ENCODE assay signal across 8 cellular contexts in the genomic region with DNA sequence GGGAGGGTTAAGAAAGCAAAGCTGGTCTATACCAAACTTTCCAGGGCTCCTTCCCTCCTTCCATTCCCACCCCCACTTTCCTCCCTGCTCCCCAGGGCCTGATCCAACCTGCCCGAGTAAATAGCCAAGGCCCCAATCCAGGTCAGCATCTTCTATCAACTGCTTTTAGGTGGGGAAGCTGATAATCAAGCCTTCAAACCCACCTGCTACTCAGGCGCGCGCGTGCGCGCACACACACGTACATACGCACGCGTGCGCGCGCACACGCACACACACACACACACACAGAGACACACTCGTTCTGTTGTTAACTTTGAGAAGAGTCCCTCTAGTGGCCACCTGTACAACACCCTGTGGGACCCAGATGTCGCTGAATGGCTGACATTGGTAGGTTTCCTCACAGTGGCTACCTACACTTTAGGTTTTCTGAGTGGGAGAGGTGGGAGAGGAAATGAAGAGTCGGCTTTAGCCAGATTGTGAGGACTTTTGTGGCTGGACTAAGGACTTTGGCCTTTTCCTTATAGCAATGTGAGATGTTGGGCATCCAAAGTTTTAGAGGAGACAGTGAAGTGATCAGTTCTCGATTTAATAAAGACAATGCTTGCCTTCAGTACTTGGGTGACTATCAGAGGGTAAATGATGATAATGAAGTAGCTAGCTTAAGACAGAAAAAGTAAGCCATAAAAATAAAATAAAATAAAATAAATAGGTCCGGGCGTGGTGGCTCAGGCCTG. TPM values are rescaled to one million over a fixed set of nuclear protein-coding genes. Genes with fewer than 3 reads are reported as not detected.
DNase-seq lines count a peak whose midpoint lies in the region; ATAC-seq, FAIRE-seq and TF ChIP-seq lines count a peak whose summit lies in the region.

No MANE protein-coding gene starts in this region.

- DNase-seq in DMS53 (lab: John Stamatoyannopoulos, UW) (peak; percentile 91), NCI-H69 (lab: John Stamatoyannopoulos, UW) (peak; percentile 71), esophagus squamous epithelium (lab: John Stamatoyannopoulos, UW) (no peak), non-pigmented ciliary epithelial cell (ENCODE audit: low read depth) (peak; percentile 23), urothelium cell line (ENCODE audit: low spot score) (peak; percentile 86), KG1 (lab: John Stamatoyannopoulos, UW) (no peak)
- peak; percentile 68 for DNase-seq in activated CD8-positive, alpha-beta memory T cell treated with anti-CD3 and anti-CD28 coated beads, Interleukin-2, amount 50 U/mL, for 48 hours

- peaks cover 0 to 5% (median 0%) of the 10 kb centered on the region in 3 donors for H3K4me1 ChIP-seq in esophagus squamous epithelium

- no peak for TF ChIP-seq POLR2A in esophagus squamous epithelium (IDR thresholded peaks at IDR 0.05)

- no peaks in the 10 kb centered on the region for H3K9me3 ChIP-seq in esophagus squamous epithelium

- TF ChIP-seq CTCF in esophagus squamous epithelium (IDR thresholded peaks at IDR 0.05) = peak in 5 of 6 experiments; percentile 51 to 66 (median 59)

- no peak overlapping the region for H3K27ac ChIP-seq in esophagus squamous epithelium

- 28 to 42% methylated on average over 9 to 19 of the region's 21 CpGs for WGBS in esophagus squamous epithelium, 2 donors

- peaks cover 0 to 10% (median 0%) of the 10 kb centered on the region in 4 donors for H3K27me3 ChIP-seq in esophagus squamous epithelium

- peak overlapping the region in 2 of 4 donors; percentile 10 to 53 for H3K4me3 ChIP-seq in esophagus squamous epithelium

- intact Hi-C loops in esophagus squamous epithelium (cut with DNase I) = no loop called here

- FAIRE-seq in urothelium cell line (lab: Jason Lieb, UNC) = peak; percentile 91

- ATAC-seq in HG02763 (IDR thresholded peaks at IDR 0.05; ENCODE audit: unreplicated experiment) = peak; percentile 70

- no peaks in the 10 kb centered on the region for H3K36me3 ChIP-seq in esophagus squamous epithelium

RNA-seq across cellular contexts. Expression of a gene that starts 45.4 kb away (rescaled TPM):
- 10 to 100 TPM in 1 of 4 donors, 1 to 10 TPM in 3; 1.8 to 11.3 (median 4.2) TPM for total RNA-seq in esophagus squamous epithelium

Comparison
In these comparisons a context has a peak if more than half of its experiments do, and no peak if none do; other contexts are left out.
1. DNase-seq: peak in DMS53 (single experiment), NCI-H69 (single experiment), activated CD8-positive, alpha-beta memory T cell treated with anti-CD3 and anti-CD28 coated beads, Interleukin-2, amount 50 U/mL, for 48 hours (single experiment), non-pigmented ciliary epithelial cell (single experiment) and urothelium cell line (single experiment); none in esophagus squamous epithelium (single experiment) and KG1 (single experiment).